Comparison of ENCODE assay signal across 8 cellular contexts in the genomic region with DNA sequence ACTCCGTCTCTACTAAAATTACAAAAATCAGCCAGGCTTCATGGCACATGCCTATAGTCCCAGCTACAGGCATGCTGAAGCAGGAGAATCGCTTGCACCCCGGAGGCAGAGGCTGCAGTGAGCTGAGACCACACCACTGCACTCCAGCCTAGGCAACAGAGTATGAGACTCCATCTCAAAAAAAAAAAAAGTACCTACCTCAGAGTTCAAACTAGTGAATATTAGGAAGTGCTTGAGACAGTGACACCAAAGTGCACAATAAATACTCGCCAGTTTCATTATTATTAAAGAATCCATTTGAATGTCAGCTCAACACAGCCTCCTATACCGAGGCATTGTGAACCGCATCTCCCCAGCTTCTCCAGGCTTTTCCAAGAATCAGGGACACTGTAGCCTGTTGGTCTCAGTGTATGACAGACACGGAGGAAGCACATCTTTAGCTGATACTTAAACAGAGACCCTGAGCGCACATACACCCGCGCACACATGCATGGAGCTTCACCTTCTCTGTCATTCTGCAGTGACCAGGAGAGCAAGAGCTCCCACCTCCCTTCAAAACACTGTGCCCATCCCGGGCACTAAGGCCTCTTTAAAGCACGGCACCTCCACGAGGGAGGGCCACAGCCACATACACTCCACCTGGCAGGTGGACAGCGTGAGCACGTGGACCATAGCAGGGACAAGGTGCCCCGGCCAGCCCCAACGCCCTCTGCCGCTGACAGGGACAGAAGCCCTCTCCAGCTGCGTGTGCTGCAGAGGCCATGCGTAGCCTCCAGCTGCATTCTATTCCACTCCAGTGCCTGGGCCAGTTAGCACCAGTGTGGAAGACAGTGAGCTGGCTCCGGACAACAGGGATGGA. TPM values are rescaled to one million over a fixed set of nuclear protein-coding genes. Genes with fewer than 3 reads are reported as not detected.
DNase-seq lines count a peak whose midpoint lies in the region; ATAC-seq and TF ChIP-seq lines count a peak whose summit lies in the region.

No MANE protein-coding gene starts in this region.

- H3K36me3 Mint-ChIP-seq in activated CD4-positive, alpha-beta T cell treated with anti-CD3 and anti-CD28 coated beads, Interleukin-2, amount 10 ng/mL, durations not matched to agents 7 days and 5 days (ENCODE audit: low read depth), result peaks cover 51% of the 10 kb centered on the region
- peaks cover 42% of the 10 kb centered on the region for H3K36me3 Mint-ChIP-seq in activated CD8-positive, alpha-beta memory T cell treated with anti-CD3 and anti-CD28 coated beads, Interleukin-2, amount 10 ng/mL, durations not matched to agents 7 days and 5 days

- H3K27ac ChIP-seq in tibial artery, result peak overlapping the region; percentile 68 to 76

- no peak for DNase-seq in activated CD4-positive, alpha-beta T cell treated with anti-CD3 and anti-CD28 coated beads, Interleukin-2, amount 10 ng/mL, durations not matched to agents 7 days and 5 days
- DNase-seq in activated CD4-positive, alpha-beta T cell treated with anti-CD3 and anti-CD28 coated beads, Interleukin-2, amount 50 U/mL, for 1 hour, result no peak
- no peak for DNase-seq in activated CD8-positive, alpha-beta memory T cell treated with anti-CD3 and anti-CD28 coated beads, Interleukin-2, amount 10 ng/mL, durations not matched to agents 7 days and 5 days
- DNase-seq in tibial artery (no peak), AG08396 (ENCODE audit: low spot score) (no peak), NCI-H2029 (lab: John Stamatoyannopoulos, UW) (no peak), GM03348 (ENCODE audit: low spot score) (no peak)

- peak overlapping the region; percentile 25 for H3K4me3 Mint-ChIP-seq in activated CD4-positive, alpha-beta T cell treated with anti-CD3 and anti-CD28 coated beads, Interleukin-2, amount 10 ng/mL, durations not matched to agents 7 days and 5 days
- peak overlapping the region; percentile 26 for H3K4me3 Mint-ChIP-seq in activated CD8-positive, alpha-beta memory T cell treated with anti-CD3 and anti-CD28 coated beads, Interleukin-2, amount 10 ng/mL, durations not matched to agents 7 days and 5 days

- H3K36me3 ChIP-seq in tibial artery, result peaks cover 22 to 50% (median 34%) of the 10 kb centered on the region in 3 donors

- ATAC-seq in activated CD8-positive, alpha-beta memory T cell treated with anti-CD3 and anti-CD28 coated beads, Interleukin-2, amount 10 ng/mL, durations not matched to agents 7 days and 5 days, result no peak

- intact Hi-C loops in tibial artery (cut with DNase I; ENCODE audit: low total_unique reads), result loop anchor here (10.0 kb wide), 1 partner anchor 325 kb away; no protein-coding TSS in a partner anchor

- POLR2A ChIA-PET in activated CD4-positive, alpha-beta T cell treated with anti-CD3 and anti-CD28 coated beads, Interleukin-2, amount 10 ng/mL, durations not matched to agents 7 days and 5 days (lab: Charles Lee), result interaction anchor here (0.7 to 1.2 kb wide), 2 partner anchors 14 to 227 kb away, joined by 3 to 4 read pairs; partner anchors contain the start of gene PTMS

- CTCF ChIA-PET in activated CD4-positive, alpha-beta T cell treated with anti-CD3 and anti-CD28 coated beads, Interleukin-2, amount 10 ng/mL, durations not matched to agents 7 days and 5 days (lab: Charles Lee), result interaction anchor here (0.6 to 6.4 kb wide), 18 partner anchors 15 to 352 kb away, joined by 3 to 135 read pairs (median 4); partner anchors contain the start of genes IFFO1, NOP2 and SPSB2
- CTCF ChIA-PET in activated CD8-positive, alpha-beta memory T cell treated with anti-CD3 and anti-CD28 coated beads, Interleukin-2, amount 10 ng/mL, durations not matched to agents 7 days and 5 days (lab: Charles Lee), result interaction anchor here (0.7 to 9.6 kb wide), 21 partner anchors 11 to 207 kb away, joined by 3 to 140 read pairs (median 4); partner anchors contain the start of genes IFFO1, MRPL51, NOP2 and VAMP1

- H3K4me1 Mint-ChIP-seq in activated CD4-positive, alpha-beta T cell treated with anti-CD3 and anti-CD28 coated beads, Interleukin-2, amount 10 ng/mL, durations not matched to agents 7 days and 5 days, result peaks cover 68% of the 10 kb centered on the region
- H3K4me1 Mint-ChIP-seq in activated CD8-positive, alpha-beta memory T cell treated with anti-CD3 and anti-CD28 coated beads, Interleukin-2, amount 10 ng/mL, durations not matched to agents 7 days and 5 days, result peaks cover 54% of the 10 kb centered on the region

- TF ChIP-seq CTCF in tibial artery (IDR thresholded peaks at IDR 0.05), result no peak

- peak overlapping the region; percentile 28; the same call in 1 of the 2 replicates for H3K4me3 ChIP-seq in iPS-18c (ENCODE audit: insufficient read depth, low read depth, low read length)
- H3K4me3 ChIP-seq in tibial artery, result peak overlapping the region in 1 of 2 donors; percentile 16

- H3K27me3 Mint-ChIP-seq in activated CD4-positive, alpha-beta T cell treated with anti-CD3 and anti-CD28 coated beads, Interleukin-2, amount 10 ng/mL, durations not matched to agents 7 days and 5 days, result no peaks in the 10 kb centered on the region
- no peaks in the 10 kb centered on the region for H3K27me3 Mint-ChIP-seq in activated CD8-positive, alpha-beta memory T cell treated with anti-CD3 and anti-CD28 coated beads, Interleukin-2, amount 10 ng/mL, durations not matched to agents 7 days and 5 days

- H3K9me3 ChIP-seq in iPS-18c (ENCODE audit: control insufficient read depth, insufficient read depth, low read length) (peaks cover 3% of the 10 kb centered on the region), tibial artery (no peaks in the 10 kb centered on the region)

- H3K27ac Mint-ChIP-seq in activated CD4-positive, alpha-beta T cell treated with anti-CD3 and anti-CD28 coated beads, Interleukin-2, amount 10 ng/mL, durations not matched to agents 7 days and 5 days, result peak overlapping the region; percentile 83
- peak overlapping the region; percentile 99 for H3K27ac Mint-ChIP-seq in activated CD8-positive, alpha-beta memory T cell treated with anti-CD3 and anti-CD28 coated beads, Interleukin-2, amount 10 ng/mL, durations not matched to agents 7 days and 5 days

- H3K4me1 ChIP-seq in tibial artery, result peaks cover 0 to 48% (median 47%) of the 10 kb centered on the region in 4 donors

- no peaks in the 10 kb centered on the region for H3K9me3 Mint-ChIP-seq in activated CD4-positive, alpha-beta T cell treated with anti-CD3 and anti-CD28 coated beads, Interleukin-2, amount 10 ng/mL, durations not matched to agents 7 days and 5 days
- no peaks in the 10 kb centered on the region for H3K9me3 Mint-ChIP-seq in activated CD8-positive, alpha-beta memory T cell treated with anti-CD3 and anti-CD28 coated beads, Interleukin-2, amount 10 ng/mL, durations not matched to agents 7 days and 5 days (ENCODE audit: low read depth)

- H3K27me3 ChIP-seq in tibial artery, result no peaks in the 10 kb centered on the region

RNA-seq across cellular contexts. Expression of gene GAPDH, which starts 5.2 kb away (rescaled TPM):
- total RNA-seq in activated CD4-positive, alpha-beta T cell treated with anti-CD3 and anti-CD28 coated beads, Interleukin-2, amount 10 ng/mL, durations not matched to agents 7 days and 5 days, result 1,000 to 10,000 TPM; 4,459 to 4,958 TPM
- 1,000 to 10,000 TPM; 5,133 to 5,396 TPM for total RNA-seq in activated CD8-positive, alpha-beta memory T cell treated with anti-CD3 and anti-CD28 coated beads, Interleukin-2, amount 10 ng/mL, durations not matched to agents 7 days and 5 days

RNA-seq across cellular contexts. Expression of gene IFFO1, which starts 16.3 kb away (rescaled TPM):
- total RNA-seq in activated CD4-positive, alpha-beta T cell treated with anti-CD3 and anti-CD28 coated beads, Interleukin-2, amount 10 ng/mL, durations not matched to agents 7 days and 5 days, result 10 to 100 TPM; 28.3 to 30.4 TPM
- 10 to 100 TPM; 29.3 to 30.0 TPM for total RNA-seq in activated CD8-positive, alpha-beta memory T cell treated with anti-CD3 and anti-CD28 coated beads, Interleukin-2, amount 10 ng/mL, durations not matched to agents 7 days and 5 days

RNA-seq across cellular contexts. Expression of gene NOP2, which starts 28.6 kb away (rescaled TPM):
- 10 to 100 TPM; 74.1 to 76.4 TPM for total RNA-seq in activated CD4-positive, alpha-beta T cell treated with anti-CD3 and anti-CD28 coated beads, Interleukin-2, amount 10 ng/mL, durations not matched to agents 7 days and 5 days
- total RNA-seq in activated CD8-positive, alpha-beta memory T cell treated with anti-CD3 and anti-CD28 coated beads, Interleukin-2, amount 10 ng/mL, durations not matched to agents 7 days and 5 days, result 100 to 1,000 TPM in 1 of 2 experiments, 10 to 100 TPM in 1; 76.7 to 117 TPM

RNA-seq across cellular contexts. Expression of gene NCAPD2, which starts 45.6 kb away (rescaled TPM):
- total RNA-seq in activated CD4-positive, alpha-beta T cell treated with anti-CD3 and anti-CD28 coated beads, Interleukin-2, amount 10 ng/mL, durations not matched to agents 7 days and 5 days, result 100 to 1,000 TPM; 191 to 202 TPM
- 100 to 1,000 TPM; 173 to 200 TPM for total RNA-seq in activated CD8-positive, alpha-beta memory T cell treated with anti-CD3 and anti-CD28 coated beads, Interleukin-2, amount 10 ng/mL, durations not matched to agents 7 days and 5 days

RNA-seq across cellular contexts. Expression of gene MRPL51, which starts 46.4 kb away (rescaled TPM):
- 100 to 1,000 TPM; 212 to 241 TPM for total RNA-seq in activated CD4-positive, alpha-beta T cell treated with anti-CD3 and anti-CD28 coated beads, Interleukin-2, amount 10 ng/mL, durations not matched to agents 7 days and 5 days
- 100 to 1,000 TPM; 191 to 271 TPM for total RNA-seq in activated CD8-positive, alpha-beta memory T cell treated with anti-CD3 and anti-CD28 coated beads, Interleukin-2, amount 10 ng/mL, durations not matched to agents 7 days and 5 days
